Comparison of ENCODE assay signal across 19 cellular contexts in the genomic region with DNA sequence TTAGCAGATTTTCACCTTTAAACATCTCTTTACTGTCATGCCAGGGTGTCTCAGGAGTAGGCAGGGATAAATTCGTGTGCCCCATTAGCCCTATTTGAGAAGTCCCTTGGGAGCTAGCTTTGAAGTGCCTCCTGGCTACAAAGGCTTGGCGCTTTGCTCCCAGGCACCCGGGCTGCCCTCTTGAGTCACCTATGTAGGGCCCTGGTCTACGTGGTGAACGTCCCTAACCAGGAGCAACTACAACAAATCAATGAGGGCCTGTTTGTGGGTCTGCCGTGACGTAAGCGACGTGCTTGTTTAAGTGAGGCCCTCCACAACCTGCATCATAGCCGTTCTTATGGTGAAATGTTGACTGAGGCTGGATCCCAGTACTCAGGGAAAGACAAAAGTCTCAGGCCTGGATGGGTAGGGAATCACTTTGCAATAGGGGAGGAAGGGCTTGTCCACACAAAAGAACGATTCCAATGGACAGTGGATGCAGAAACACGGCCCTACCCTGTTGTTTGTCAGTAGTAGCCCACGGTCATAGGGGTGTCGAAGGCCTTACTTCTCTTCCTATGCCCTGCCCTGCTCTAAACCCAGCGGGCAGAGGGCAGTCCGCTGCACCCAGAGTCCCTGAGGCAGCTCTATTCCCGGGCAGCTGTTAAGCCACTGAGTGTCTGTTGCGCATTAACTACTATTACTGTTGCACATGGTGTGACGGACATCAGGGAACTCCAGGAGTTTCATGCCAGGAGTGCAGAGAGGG.
DNase-seq lines count a peak whose midpoint lies in the region; ATAC-seq and TF ChIP-seq lines count a peak whose summit lies in the region.
"Had no signal": no experiment of that assay in that cellular context is flagged by ENCODE, and none has a peak within 500 bp of the region (broad histone marks: within the 10 kb centered on the region; RNA-seq: fewer than 3 reads in every experiment).

No MANE protein-coding gene starts in this region.

- peak in 2 of 3 experiments; percentile 5 to 7 for DNase-seq in NCI-H1417 (lab: John Stamatoyannopoulos, UW)
- no peak for DNase-seq in NCI-H1417 treated with DMSO at 0.1 percent for 48 hours (lab: John Stamatoyannopoulos, UW)
- DNase-seq in Karpas-422, result peak; percentile 70
- peak; percentile 29 for DNase-seq in hepatocyte (ENCODE audit: low spot score)
- peak; percentile 73 for DNase-seq in osteoblast (ENCODE audit: insufficient read length, low spot score, missing footprints)
- no peak for DNase-seq in naive thymus-derived CD4-positive, alpha-beta T cell
- DNase-seq in OCI-M2 (lab: John Stamatoyannopoulos, UW; ENCODE audit: unreplicated experiment), result no peak
- DNase-seq: 8988T, C1 segment of cervical spinal cord, GDM1, KBM-7, NCI-H1105, NCI-H2029 treated with DMSO at 0.1 percent for 48 hours, NCI-H82, Peyer's patch, Right ventricle myocardium superior, SK-N-SH had no signal

- ATAC-seq in naive thymus-derived CD4-positive, alpha-beta T cell, result no peak
- no peak for ATAC-seq in HG02870 (IDR thresholded peaks at IDR 0.05; ENCODE audit: unreplicated experiment)
- ATAC-seq: GM23338 had no signal

- no peak overlapping the region; the same call in 1 of the 2 replicates for H3K9ac ChIP-seq in Karpas-422 (ENCODE audit: low read length)
- H3K9ac ChIP-seq: SK-N-SH had no signal

- H3K4me1 Mint-ChIP-seq in naive thymus-derived CD4-positive, alpha-beta T cell, result peaks cover 5 to 13% (median 6%) of the 10 kb centered on the region in 7 donors

- 85% methylated on average over 19 of the region's 19 CpGs for WGBS in hepatocyte (ENCODE audit: low lambda C conversion rate, missing lambda C conversion rate)

- H3K79me2 ChIP-seq in Karpas-422 (ENCODE audit: low read length) (no peaks in the 10 kb centered on the region), hepatocyte (no peaks in the 10 kb centered on the region), osteoblast (ENCODE audit: insufficient read depth, low read length) (no peaks in the 10 kb centered on the region)

- H3K9me2 ChIP-seq in Karpas-422 (replicated peaks; ENCODE audit: insufficient read depth, low read length) (no peaks in the 10 kb centered on the region), hepatocyte (replicated peaks; ENCODE audit: insufficient read depth) (no peaks in the 10 kb centered on the region)
- H3K9me2 ChIP-seq: SK-N-SH had no signal

- no peaks in the 10 kb centered on the region for H3K9me3 Mint-ChIP-seq in naive thymus-derived CD4-positive, alpha-beta T cell
- H3K9me3 Mint-ChIP-seq: GM23338 had no signal

- no peak overlapping the region for H3K27ac Mint-ChIP-seq in naive thymus-derived CD4-positive, alpha-beta T cell
- H3K27ac Mint-ChIP-seq: GM23338 had no signal

- peak overlapping the region; percentile 12; the same call in 1 of the 2 replicates for H3K4me3 ChIP-seq in Karpas-422 (ENCODE audit: low read length)
- H3K4me3 ChIP-seq in hepatocyte, result no peak overlapping the region
- H3K4me3 ChIP-seq in osteoblast (ENCODE audit: insufficient read depth, low read length), result no peak overlapping the region
- H3K4me3 ChIP-seq in naive thymus-derived CD4-positive, alpha-beta T cell (ENCODE audit: low read length), result no peak overlapping the region
- H3K4me3 ChIP-seq: GM23338, Peyer's patch had no signal

- TF ChIP-seq CTCF in hepatocyte (IDR thresholded peaks at IDR 0.05; ENCODE audit: poor library complexity) (no peak), osteoblast (IDR thresholded peaks at IDR 0.05; ENCODE audit: extremely low read depth, low read depth, low read length) (no peak)

- H4K20me1 ChIP-seq in Karpas-422 (ENCODE audit: insufficient read depth, low read depth, low read length) (no peaks in the 10 kb centered on the region), hepatocyte (ENCODE audit: insufficient read depth, poor library complexity, severe bottlenecking) (no peaks in the 10 kb centered on the region), osteoblast (ENCODE audit: insufficient read depth, low read length) (no peaks in the 10 kb centered on the region)

- POLR2A ChIA-PET in naive thymus-derived CD4-positive, alpha-beta T cell (lab: Charles Lee), result no interaction called here

- H2AFZ ChIP-seq in Karpas-422 (ENCODE audit: low read length) (0 out of 2 replicates have a peak overlapping the region, but pooled peaks have one; percentile 1), hepatocyte (no peak overlapping the region), osteoblast (ENCODE audit: low read length) (no peak overlapping the region)
- H2AFZ ChIP-seq: GM23338 had no signal

- H3K4me2 ChIP-seq in Karpas-422 (ENCODE audit: low read depth, low read length, poor library complexity, severe bottlenecking), result peak overlapping the region; percentile 61
- no peak overlapping the region for H3K4me2 ChIP-seq in hepatocyte
- no peak overlapping the region for H3K4me2 ChIP-seq in osteoblast (ENCODE audit: insufficient read depth, low read length)
- H3K4me2 ChIP-seq: GM23338, SK-N-SH had no signal

- H3K4me1 ChIP-seq in Karpas-422 (ENCODE audit: low read length) (peaks cover 67% of the 10 kb centered on the region), hepatocyte (ENCODE audit: insufficient read depth) (peaks cover 10% of the 10 kb centered on the region), osteoblast (ENCODE audit: insufficient read depth, low read length) (peaks cover 7% of the 10 kb centered on the region)
- no peaks in the 10 kb centered on the region for H3K4me1 ChIP-seq in naive thymus-derived CD4-positive, alpha-beta T cell (ENCODE audit: control insufficient read depth in 2 of 2, insufficient read depth in 2 of 2, low read length in 2 of 2)

- H3K36me3 Mint-ChIP-seq in naive thymus-derived CD4-positive, alpha-beta T cell, result no peaks in the 10 kb centered on the region

- peaks cover 27 to 61% (median 43%) of the 10 kb centered on the region in 5 donors for H3K27me3 Mint-ChIP-seq in naive thymus-derived CD4-positive, alpha-beta T cell

- H3K36me3 ChIP-seq in Karpas-422 (ENCODE audit: insufficient read depth, low read length) (no peaks in the 10 kb centered on the region), hepatocyte (replicated peaks; ENCODE audit: insufficient read depth, low read depth) (no peaks in the 10 kb centered on the region), osteoblast (ENCODE audit: insufficient read depth, low read length) (no peaks in the 10 kb centered on the region)
- no peaks in the 10 kb centered on the region for H3K36me3 ChIP-seq in naive thymus-derived CD4-positive, alpha-beta T cell (ENCODE audit: control insufficient read depth in 2 of 3, insufficient read depth in 3 of 3, low read length in 3 of 3)
- H3K36me3 ChIP-seq: Peyer's patch had no signal

- H3K9me3 ChIP-seq in Karpas-422 (ENCODE audit: low read length), result no peaks in the 10 kb centered on the region
- no peaks in the 10 kb centered on the region for H3K9me3 ChIP-seq in hepatocyte (ENCODE audit: low read depth)
- no peaks in the 10 kb centered on the region for H3K9me3 ChIP-seq in osteoblast (ENCODE audit: low read depth, low read length)
- no peaks in the 10 kb centered on the region for H3K9me3 ChIP-seq in naive thymus-derived CD4-positive, alpha-beta T cell (ENCODE audit: control insufficient read depth in 2 of 3, low read length in 3 of 3)
- H3K9me3 ChIP-seq: Peyer's patch, SK-N-SH had no signal

- CTCF ChIA-PET in naive thymus-derived CD4-positive, alpha-beta T cell (lab: Charles Lee), result no interaction called here

- H3K27ac ChIP-seq in Karpas-422 (ENCODE audit: low read length), result peak overlapping the region; percentile 82
- no peak overlapping the region for H3K27ac ChIP-seq in hepatocyte
- H3K27ac ChIP-seq in osteoblast (ENCODE audit: low read depth, low read length), result no peak overlapping the region
- H3K27ac ChIP-seq in naive thymus-derived CD4-positive, alpha-beta T cell (ENCODE audit: low read depth, low read length), result no peak overlapping the region
- H3K27ac ChIP-seq: Peyer's patch had no signal

- intact Hi-C loops in naive thymus-derived CD4-positive, alpha-beta T cell (cut with micrococcal nuclease), result no loop called here

- H3K4me3 Mint-ChIP-seq in naive thymus-derived CD4-positive, alpha-beta T cell, result peak overlapping the region in 1 of 10 donors; percentile 31
- H3K4me3 Mint-ChIP-seq: GM23338 had no signal

- H3K27me3 ChIP-seq in Karpas-422 (ENCODE audit: low read length) (no peaks in the 10 kb centered on the region), hepatocyte (peaks cover 29% of the 10 kb centered on the region), osteoblast (ENCODE audit: insufficient read depth, low read length) (peaks cover 30% of the 10 kb centered on the region)
- H3K27me3 ChIP-seq in naive thymus-derived CD4-positive, alpha-beta T cell (ENCODE audit: control insufficient read depth in 2 of 2, insufficient read depth in 2 of 2, low read length in 2 of 2), result peaks cover 0 to 10% of the 10 kb centered on the region in 2 donors
- H3K27me3 ChIP-seq: Peyer's patch had no signal

Comparison
In these comparisons a context has a peak if more than half of its experiments do, and no peak if none do; other contexts are left out.
1. DNase-seq: peak in NCI-H1417 (2 of 3), Karpas-422 (single experiment), hepatocyte (single experiment) and osteoblast (single experiment); none in NCI-H1417 treated with DMSO at 0.1 percent for 48 hours (single experiment), naive thymus-derived CD4-positive, alpha-beta T cell (0 of 9) and OCI-M2 (single experiment).